Comparison of ENCODE assay signal across 8 cellular contexts in genomic region chr7:101244385-101245146, GRCh38. TPM values are rescaled to one million over a fixed set of nuclear protein-coding genes. Genes with fewer than 3 reads are reported as not detected.
DNase-seq lines count a peak whose midpoint lies in the region; ATAC-seq and TF ChIP-seq lines count a peak whose summit lies in the region.

Gene FIS1 (minus strand): TSS chr7:101245081. CDS start chr7:101245004, 77 bp downstream.

- intact Hi-C loops in testis (cut with DNase I; ENCODE audit: low total_unique reads): no loop called here

- H3K9me3 ChIP-seq in SK-N-MC (ENCODE audit: low read depth, low read length) (no peaks in the 10 kb centered on the region), testis (no peaks in the 10 kb centered on the region)

- TF ChIP-seq CTCF in HFFc6 (IDR thresholded peaks at IDR 0.05) (peak; percentile 66), NB4 (IDR thresholded peaks at IDR 0.05; ENCODE audit: low read depth, low read length) (peak; percentile 95), omental fat pad (IDR thresholded peaks at IDR 0.05) (peak in 2 of 3 donors; percentile 33 to 79), testis (IDR thresholded peaks at IDR 0.05) (peak in 1 of 3 experiments; percentile 89)

- H3K27ac ChIP-seq in SK-N-MC (peak within 1 kb of the TSS; percentile 32; the same call in 1 of the 2 replicates), testis (peak within 1 kb of the TSS; percentile 96 to 98)

- DNase-seq in HFFc6 (peak; percentile 84), NB4 (ENCODE audit: low read depth) (peak; percentile 97), SK-N-MC (ENCODE audit: low read depth, low spot score) (peak; percentile 26), globus pallidus (ENCODE audit: low spot score) (peak; percentile 95), omental fat pad (ENCODE audit: low spot score) (peak; percentile 67), testis (peak; percentile 96)
- DNase-seq in activated naive CD4-positive, alpha-beta T cell treated with anti-CD3 and anti-CD28 coated beads, Interleukin-2, amount 50 U/mL, for 16 hours: peak; percentile 95

- H3K27me3 Mint-ChIP-seq in HFFc6 (ENCODE audit: insufficient read depth): no peaks in the 10 kb centered on the region; the same call in 1 of the 2 replicates

- H3K27me3 ChIP-seq in testis: no peaks in the 10 kb centered on the region

- peak; percentile 85 for TF ChIP-seq POLR2A in NB4 (IDR thresholded peaks at IDR 0.05; ENCODE audit: extremely low read depth, insufficient read length)
- peak; percentile 45 for TF ChIP-seq POLR2A in testis (IDR thresholded peaks at IDR 0.05)

- peak within 1 kb of the TSS; percentile 97 for H3K4me3 Mint-ChIP-seq in HFFc6

- peaks cover 10% of the 10 kb centered on the region; the same call in 1 of the 2 replicates for H3K36me3 Mint-ChIP-seq in HFFc6 (ENCODE audit: low read depth)

- H3K9ac ChIP-seq in SK-N-MC (ENCODE audit: insufficient read length): peak within 1 kb of the TSS; percentile 92

- WGBS in testis, 2 donors: 0 to 1% methylated on average over 15 to 45 of the region's 45 CpGs

- ATAC-seq in omental fat pad (ENCODE audit: low FRiP score): peak; percentile 89

- H3K27ac Mint-ChIP-seq in HFFc6: peak within 1 kb of the TSS; percentile 91

- no peaks in the 10 kb centered on the region for H3K9me3 Mint-ChIP-seq in HFFc6

- H3K4me1 Mint-ChIP-seq in HFFc6 (ENCODE audit: low read depth): peaks cover 14% of the 10 kb centered on the region

- H3K4me1 ChIP-seq in testis: peaks cover 19% of the 10 kb centered on the region

- H3K36me3 ChIP-seq in SK-N-MC (ENCODE audit: insufficient read depth, low read length) (no peaks in the 10 kb centered on the region; the same call in 1 of the 2 replicates), testis (ENCODE audit: low read depth, missing control alignments) (no peaks in the 10 kb centered on the region)

- H3K4me3 ChIP-seq in GM08714 (ENCODE audit: low read length) (peak within 1 kb of the TSS; percentile 71), NB4 (ENCODE audit: low read depth, low read length) (peak within 1 kb of the TSS; percentile 100), SK-N-MC (peak within 1 kb of the TSS; percentile 97), testis (peak within 1 kb of the TSS; percentile 67 to 85)

RNA-seq across cellular contexts. Expression of gene FIS1, which starts in this region (rescaled TPM):
- total RNA-seq in HFFc6 (2021; fragmentation: NEBNext Ultra II Directional; extraction: Animal tissue kit (Norgen Biotek cat#: 25700)): 100 to 1,000 TPM; 160 to 220 (median 192) TPM
- total RNA-seq in omental fat pad (100 to 1,000 TPM; 243 to 384 (median 344) TPM), testis (100 to 1,000 TPM; 228 to 273 TPM)
- polyA plus RNA-seq in testis (ENCODE audit: insufficient read depth, low read depth, low replicate concordance): 233 TPM

Comparison
In these comparisons a context has a peak if more than half of its experiments do, and no peak if none do; other contexts are left out.
1. Peak in every context shown above with its lines: DNase-seq, ATAC-seq, H3K4me3 ChIP-seq and H3K27ac ChIP-seq.
2. DNase-seq: peak in every context shown above with its lines; median percentile 97 in NB4; 96 in testis; 95 in activated naive CD4-positive, alpha-beta T cell treated with anti-CD3 and anti-CD28 coated beads, Interleukin-2, amount 50 U/mL, for 16 hours; 95 in globus pallidus; 84 in HFFc6; 67 in omental fat pad; 26 in SK-N-MC.